In the genomic region with DNA sequence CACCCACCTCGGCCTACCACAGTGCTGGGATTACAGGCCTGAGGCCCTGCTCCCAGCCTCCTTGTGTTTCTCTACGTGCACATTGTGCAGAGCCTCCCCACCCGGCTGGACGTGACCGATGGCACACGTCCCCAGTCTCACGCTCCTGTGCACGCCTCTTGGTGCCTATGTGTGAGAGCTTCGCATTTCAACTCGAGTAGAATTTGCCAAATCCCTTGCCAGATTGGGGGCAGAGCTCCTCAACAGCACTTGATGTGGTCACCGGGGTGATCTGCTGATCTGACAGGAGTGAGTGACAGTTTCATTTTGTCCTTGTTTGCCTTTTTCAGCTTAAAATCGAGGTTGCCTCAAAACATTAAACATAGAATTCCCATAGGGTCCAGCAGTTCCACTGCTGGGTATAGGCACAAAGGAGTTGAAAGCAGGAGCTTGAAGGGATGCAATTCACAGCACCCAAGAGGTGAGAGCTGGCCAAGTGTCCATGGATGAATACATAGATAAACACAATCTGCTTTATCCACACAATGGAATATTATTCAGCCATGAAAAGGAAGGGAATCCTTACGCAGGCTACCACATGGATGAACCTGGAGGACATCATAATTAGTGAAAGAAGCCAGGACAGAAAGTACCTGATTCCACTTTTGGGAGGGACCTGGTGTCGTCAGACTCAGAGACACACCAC, we compare ENCODE assay signal across 19 cellular contexts. TPM values are rescaled to one million over a fixed set of nuclear protein-coding genes. Genes with fewer than 3 reads are reported as not detected.
A peak's percentile ranks its signal among the peaks of the same experiment; 100 is the strongest.
DNase-seq lines count a peak whose midpoint lies in the region; ATAC-seq, FAIRE-seq and TF ChIP-seq lines count a peak whose summit lies in the region.
"Had no signal": no experiment of that assay in that cellular context is flagged by ENCODE, and none has a peak within 500 bp of the region (broad histone marks: within the 10 kb centered on the region; RNA-seq: fewer than 3 reads in every experiment).

No MANE protein-coding gene starts in this region.

- H3K9me3 ChIP-seq in CD4-positive, alpha-beta memory T cell (ENCODE audit: control insufficient read depth in 1 of 2, low read length in 2 of 2), result no peaks in the 10 kb centered on the region
- no peaks in the 10 kb centered on the region for H3K9me3 ChIP-seq in K562 (replicated peaks; ENCODE audit: control insufficient read depth, insufficient read depth, low read depth, low read length)
- H3K9me3 ChIP-seq: gastrocnemius medialis had no signal

- no peaks in the 10 kb centered on the region for H3K36me3 ChIP-seq in CD4-positive, alpha-beta memory T cell (ENCODE audit: insufficient read depth, low read length)
- no peaks in the 10 kb centered on the region for H3K36me3 ChIP-seq in K562 (ENCODE audit: control insufficient read depth, insufficient read depth, low read length)
- H3K36me3 ChIP-seq: gastrocnemius medialis had no signal

- H3K79me2 ChIP-seq in K562 (ENCODE audit: control insufficient read depth, insufficient read depth, low read length), result no peaks in the 10 kb centered on the region

- peak overlapping the region in 1 of 2 experiments; percentile 74; a peak in 1 of 4 replicates for H3K9ac ChIP-seq in K562 (ENCODE audit: insufficient read depth in 1 of 2, low read depth in 2 of 2, low read length in 2 of 2)

- no peak for TF ChIP-seq CTCF in K562 (IDR thresholded peaks at IDR 0.05 in 2 of 3, conservative IDR thresholded peaks at IDR 0.05 in 1 of 3; ENCODE audit: insufficient read depth in 2 of 3, low read depth in 1 of 3, low read length in 3 of 3)

- TF ChIP-seq RAD21 in K562 (CRISPR knock-in tag; conservative IDR thresholded peaks at IDR 0.05 in 1 of 2, IDR thresholded peaks at IDR 0.05 in 1 of 2), result no peak

- CTCF ChIA-PET in CD4-positive, alpha-beta memory T cell (lab: Charles Lee; ENCODE audit: partially characterized antibody), result interaction anchor here (0.9 to 1.4 kb wide), 4 partner anchors 14 to 544 kb away, joined by 3 read pairs; no protein-coding TSS in a partner anchor
- CTCF ChIA-PET in K562 (lab: Yijun Ruan, JAX; ENCODE audit: low intra/inter-chr PET ratio), result interaction anchor here (0.9 kb wide), 1 partner anchor 17 kb away, joined by 3 read pairs; no protein-coding TSS in a partner anchor

- peaks cover 6 to 32% (median 13%) of the 10 kb centered on the region in 4 donors for H3K4me1 Mint-ChIP-seq in CD4-positive, alpha-beta memory T cell

- POLR2A ChIA-PET in CD4-positive, alpha-beta memory T cell (lab: Charles Lee; ENCODE audit: partially characterized antibody), result interaction anchor here (0.7 to 1.5 kb wide), 5 partner anchors 9 to 65 kb away, joined by 3 to 4 read pairs (median 3); partner anchors contain the start of gene HCFC1
- POLR2A ChIA-PET in K562 (lab: Yijun Ruan, JAX), result interaction anchor here (0.6 kb wide), 1 partner anchor 23 kb away, joined by 3 read pairs; no protein-coding TSS in a partner anchor

- no peak overlapping the region for H2AFZ ChIP-seq in K562 (ENCODE audit: low read depth, low read length)

- no peaks in the 10 kb centered on the region for H3K36me3 Mint-ChIP-seq in CD4-positive, alpha-beta memory T cell

- peaks cover 0 to 6% (median 0%) of the 10 kb centered on the region in 8 donors for H3K9me3 Mint-ChIP-seq in CD4-positive, alpha-beta memory T cell
- H3K9me3 Mint-ChIP-seq: HFFc6 had no signal

- BruUV-seq in K562 (replicated peaks; lab: Mats Ljungman, UMichigan), result no TSS peak

- intact Hi-C loops in CD4-positive, alpha-beta memory T cell (cut with micrococcal nuclease), result no loop called here
- intact Hi-C loops in K562 (cut with micrococcal nuclease), result no loop called here

- no peaks in the 10 kb centered on the region for H3K27me3 Mint-ChIP-seq in CD4-positive, alpha-beta memory T cell

- no peak for TF ChIP-seq POLR2A in K562 (conservative IDR thresholded peaks at IDR 0.05)

- no peak for FAIRE-seq in K562 (lab: Jason Lieb, UNC)
- FAIRE-seq: GM18507, kidney had no signal

- no peaks in the 10 kb centered on the region for H3K27me3 ChIP-seq in CD4-positive, alpha-beta memory T cell (ENCODE audit: insufficient read depth, low read length)
- no peaks in the 10 kb centered on the region for H3K27me3 ChIP-seq in K562 (ENCODE audit: control insufficient read depth in 2 of 2, insufficient read depth in 2 of 2, low read length in 2 of 2)
- H3K27me3 ChIP-seq: gastrocnemius medialis had no signal

- peak in 3 of 5 donors; percentile 26 to 31 (median 30) for DNase-seq in CD4-positive, alpha-beta memory T cell
- peak; percentile 38 for DNase-seq in Jurkat, Clone E6-1 (ENCODE audit: low read depth, low spot score)
- no peak for DNase-seq in K562 (ENCODE audit: extremely low read depth in 1 of 4, low spot score in 3 of 4)
- DNase-seq: anterior cingulate cortex; effector CD8-positive, alpha-beta T cell; gastrocnemius medialis; HFFc6; KG1; kidney; mammary epithelial cell; NCI-H187 treated with DMSO at 0.1 percent for 48 hours; NCI-H345; PC-3; SHP77 treated with DMSO at 0.1 percent for 48 hours; trophoblast cell had no signal

- in situ Hi-C loops in K562 (cut with MboI), result no loop called here

- no peak overlapping the region for H3K4me2 ChIP-seq in K562 (ENCODE audit: insufficient read depth, low read length)

- no peak for TF ChIP-seq EP300 in K562 (IDR thresholded peaks at IDR 0.05; ENCODE audit: low read length)

- H3K27ac ChIP-seq in CD4-positive, alpha-beta memory T cell (ENCODE audit: low read depth, low read length), result peak overlapping the region; percentile 35
- no peak overlapping the region for H3K27ac ChIP-seq in K562 (ENCODE audit: extremely low read depth, low read depth, low read length)
- H3K27ac ChIP-seq: gastrocnemius medialis had no signal

- WGBS in K562 (ENCODE audit: insufficient coverage, low coverage, missing lambda C conversion rate), result 82% methylated on average over 11 of the region's 14 CpGs

- no peak overlapping the region for H3K4me3 ChIP-seq in CD4-positive, alpha-beta memory T cell (ENCODE audit: low read length in 2 of 2)
- no peak overlapping the region for H3K4me3 ChIP-seq in Jurkat, Clone E6-1 (ENCODE audit: low read length)
- no peak overlapping the region for H3K4me3 ChIP-seq in K562
- H3K4me3 ChIP-seq: gastrocnemius medialis had no signal

- H3K9me1 ChIP-seq in K562 (ENCODE audit: control insufficient read depth, insufficient read depth, low read length), result peaks cover 3% of the 10 kb centered on the region

- peak overlapping the region; percentile 68 to 93 (median 85) for H3K27ac Mint-ChIP-seq in CD4-positive, alpha-beta memory T cell
- H3K27ac Mint-ChIP-seq: HFFc6 had no signal

- ATAC-seq in K562 (no peak), GM18511 (IDR thresholded peaks at IDR 0.05; ENCODE audit: unreplicated experiment) (no peak), HG03159 (IDR thresholded peaks at IDR 0.05; ENCODE audit: unreplicated experiment) (no peak)
- ATAC-seq: esophagus mucosa, gastrocnemius medialis, PC-3 had no signal

- no peaks in the 10 kb centered on the region for H4K20me1 ChIP-seq in K562 (replicated peaks; ENCODE audit: control insufficient read depth, insufficient read depth, low read length)

- peaks cover 28% of the 10 kb centered on the region for H3K4me1 ChIP-seq in CD4-positive, alpha-beta memory T cell (ENCODE audit: insufficient read depth, low read length)
- H3K4me1 ChIP-seq in K562 (replicated peaks in 1 of 2; ENCODE audit: control insufficient read depth in 2 of 2, insufficient read depth in 2 of 2, low read length in 2 of 2), result peaks cover 3 to 27% of the 10 kb centered on the region in 2 experiments
- H3K4me1 ChIP-seq: gastrocnemius medialis had no signal

- peak overlapping the region in 6 of 8 donors; percentile 53 to 82 (median 69) for H3K4me3 Mint-ChIP-seq in CD4-positive, alpha-beta memory T cell
- H3K4me3 Mint-ChIP-seq: HFFc6 had no signal

RNA-seq across cellular contexts. Expression of gene TMEM187, which starts 17.6 kb away (rescaled TPM):
- total RNA-seq in CD4-positive, alpha-beta memory T cell, result 10 to 100 TPM; 12.8 to 14.9 TPM
- 10 to 100 TPM; 10.4 to 23.8 TPM for polyA plus RNA-seq in CD4-positive, alpha-beta memory T cell
- polyA plus RNA-seq in Jurkat, Clone E6-1 (2012; ENCODE audit: insufficient read depth, insufficient read length), result 13.9 TPM
- total RNA-seq in K562 (2011; cell fraction: chromatin; rRNA removed; ENCODE audit: low replicate concordance), result 4.7 and 15.6 TPM in 2 replicates
- 17.4 and 21.8 TPM in 2 replicates for total RNA-seq in K562 (2011; cell fraction: nucleolus; rRNA removed)
- 9.3 and 9.5 TPM in 2 replicates for total RNA-seq in K562 (2011; cell fraction: nucleoplasm; rRNA removed)
- total RNA-seq in K562 (2014; rRNA removed), result 3.3 and 5.1 TPM in 2 replicates
- total RNA-seq in K562 (2014; rRNA removed; fragmentation: Illumina TruSeq; extraction: Trizol), result 0.93 and 1.2 TPM in 2 replicates
- total RNA-seq in K562 (2015; rRNA removed; fragmentation: Illumina TruSeq; extraction: Trizol), result 1.1 and 1.6 TPM in 2 replicates
- 6.4 and 8.5 TPM in 2 replicates for total RNA-seq in K562 (2021)
- 5.6 and 8.1 TPM in 2 replicates for polyA plus RNA-seq in K562 (2011; rRNA removed)
- 12.5 and 24.6 TPM in 2 replicates for polyA plus RNA-seq in K562 (2011; cell fraction: cytosol; rRNA removed)
- 6.3 and 6.4 TPM in 2 replicates for polyA plus RNA-seq in K562 (2011; cell fraction: nucleus; rRNA removed)
- 3.9 and 12.2 TPM in 2 replicates for polyA plus RNA-seq in K562 (2012)
- 1.2 and 2.0 TPM in 2 replicates for polyA plus RNA-seq in K562 (2014; fragmentation: Illumina TruSeq; extraction: Trizol)
- polyA plus RNA-seq in K562 (2014; fragmentation: Nextera tagmentation; extraction: Ambion mirVana), result 1 to 10 TPM in 1 of 2 experiments, under 1 TPM in 1; 0.13 to 1.1 TPM
- polyA plus RNA-seq in K562 (2014; rRNA removed), result 4.0 TPM in 2 replicates
- polyA minus RNA-seq in K562 (2011; rRNA and poly(A)+ RNA removed), result 3.7 and 4.9 TPM in 2 replicates
- 5.6 and 6.4 TPM in 2 replicates for polyA minus RNA-seq in K562 (2011; cell fraction: cytosol; rRNA and poly(A)+ RNA removed)
- 1.3 and 1.8 TPM in 2 replicates for polyA minus RNA-seq in K562 (2011; cell fraction: nucleus; rRNA and poly(A)+ RNA removed)

RNA-seq across cellular contexts. Expression of gene HCFC1, which starts 18.5 kb away (rescaled TPM):
- total RNA-seq in CD4-positive, alpha-beta memory T cell, result 10 to 100 TPM; 52.6 to 53.4 TPM
- 10 to 100 TPM in 1 of 2 donors, 1 to 10 TPM in 1; 1.6 to 14.9 TPM for polyA plus RNA-seq in CD4-positive, alpha-beta memory T cell
- polyA plus RNA-seq in Jurkat, Clone E6-1 (2012; ENCODE audit: insufficient read depth, insufficient read length), result 43.2 TPM
- total RNA-seq in K562 (2011; cell fraction: chromatin; rRNA removed; ENCODE audit: low replicate concordance), result 39.3 and 72.5 TPM in 2 replicates
- total RNA-seq in K562 (2011; cell fraction: nucleolus; rRNA removed), result 41.0 and 46.2 TPM in 2 replicates
- 38.1 and 43.2 TPM in 2 replicates for total RNA-seq in K562 (2011; cell fraction: nucleoplasm; rRNA removed)
- total RNA-seq in K562 (2014; rRNA removed), result 39.2 and 59.3 TPM in 2 replicates
- 9.1 and 10.3 TPM in 2 replicates for total RNA-seq in K562 (2014; rRNA removed; fragmentation: Illumina TruSeq; extraction: Trizol)
- total RNA-seq in K562 (2015; rRNA removed; fragmentation: Illumina TruSeq; extraction: Trizol), result 17.1 and 23.4 TPM in 2 replicates
- total RNA-seq in K562 (2021), result 121 and 133 TPM in 2 replicates
- polyA plus RNA-seq in K562 (2011; rRNA removed), result 5.9 and 8.7 TPM in 2 replicates
- 11.3 and 17.7 TPM in 2 replicates for polyA plus RNA-seq in K562 (2011; cell fraction: cytosol; rRNA removed)
- polyA plus RNA-seq in K562 (2011; cell fraction: nucleus; rRNA removed), result 39.1 and 51.6 TPM in 2 replicates
- 37.4 and 57.1 TPM in 2 replicates for polyA plus RNA-seq in K562 (2012)
- polyA plus RNA-seq in K562 (2014; fragmentation: Illumina TruSeq; extraction: Trizol), result 45.3 and 68.0 TPM in 2 replicates
- 10 to 100 TPM in 1 of 2 experiments, 1 to 10 TPM in 1; 2.8 to 10.5 TPM for polyA plus RNA-seq in K562 (2014; fragmentation: Nextera tagmentation; extraction: Ambion mirVana)
- 44.8 and 45.2 TPM in 2 replicates for polyA plus RNA-seq in K562 (2014; rRNA removed)
- 4.5 and 6.6 TPM in 2 replicates for polyA minus RNA-seq in K562 (2011; rRNA and poly(A)+ RNA removed)
- polyA minus RNA-seq in K562 (2011; cell fraction: cytosol; rRNA and poly(A)+ RNA removed), result 55.8 and 74.4 TPM in 2 replicates
- polyA minus RNA-seq in K562 (2011; cell fraction: nucleus; rRNA and poly(A)+ RNA removed), result 14.8 and 15.6 TPM in 2 replicates

RNA-seq across cellular contexts. Expression of gene IRAK1, which starts 29.6 kb away (rescaled TPM):
- total RNA-seq in CD4-positive, alpha-beta memory T cell, result 10 to 100 TPM; 66.9 to 74.5 TPM
- 10 to 100 TPM; 38.1 to 64.5 TPM for polyA plus RNA-seq in CD4-positive, alpha-beta memory T cell
- 91.1 TPM for polyA plus RNA-seq in Jurkat, Clone E6-1 (2012; ENCODE audit: insufficient read depth, insufficient read length)
- total RNA-seq in K562 (2011; cell fraction: chromatin; rRNA removed; ENCODE audit: low replicate concordance), result 92.6 and 283 TPM in 2 replicates
- 241 and 247 TPM in 2 replicates for total RNA-seq in K562 (2011; cell fraction: nucleolus; rRNA removed)
- 125 and 132 TPM in 2 replicates for total RNA-seq in K562 (2011; cell fraction: nucleoplasm; rRNA removed)
- 220 and 274 TPM in 2 replicates for total RNA-seq in K562 (2014; rRNA removed)
- total RNA-seq in K562 (2014; rRNA removed; fragmentation: Illumina TruSeq; extraction: Trizol), result 52.2 and 68.1 TPM in 2 replicates
- total RNA-seq in K562 (2015; rRNA removed; fragmentation: Illumina TruSeq; extraction: Trizol), result 138 and 144 TPM in 2 replicates
- 260 and 261 TPM in 2 replicates for total RNA-seq in K562 (2021)
- 91.6 and 104 TPM in 2 replicates for polyA plus RNA-seq in K562 (2011; rRNA removed)
- polyA plus RNA-seq in K562 (2011; cell fraction: cytosol; rRNA removed), result 93.8 and 232 TPM in 2 replicates
- polyA plus RNA-seq in K562 (2011; cell fraction: nucleus; rRNA removed), result 88.5 and 119 TPM in 2 replicates
- 223 and 331 TPM in 2 replicates for polyA plus RNA-seq in K562 (2012)
- 78.9 and 128 TPM in 2 replicates for polyA plus RNA-seq in K562 (2014; fragmentation: Illumina TruSeq; extraction: Trizol)
- 10 to 100 TPM; 11.6 to 16.1 TPM for polyA plus RNA-seq in K562 (2014; fragmentation: Nextera tagmentation; extraction: Ambion mirVana)
- 177 and 184 TPM in 2 replicates for polyA plus RNA-seq in K562 (2014; rRNA removed)
- 49.2 and 97.3 TPM in 2 replicates for polyA minus RNA-seq in K562 (2011; rRNA and poly(A)+ RNA removed)
- 145 and 167 TPM in 2 replicates for polyA minus RNA-seq in K562 (2011; cell fraction: cytosol; rRNA and poly(A)+ RNA removed)
- polyA minus RNA-seq in K562 (2011; cell fraction: nucleus; rRNA and poly(A)+ RNA removed), result 49.9 and 54.3 TPM in 2 replicates

RNA-seq across cellular contexts. Expression of gene RENBP, which starts 45.7 kb away (rescaled TPM):
- total RNA-seq in CD4-positive, alpha-beta memory T cell, result 10 to 100 TPM; 17.2 to 21.3 TPM
- polyA plus RNA-seq in CD4-positive, alpha-beta memory T cell, result under 1 TPM in 1 of 2 donors, not detected in 1; 0.65 TPM
- polyA plus RNA-seq in Jurkat, Clone E6-1 (2012; ENCODE audit: insufficient read depth, insufficient read length), result not detected
- 14.9 and 45.4 TPM in 2 replicates for total RNA-seq in K562 (2011; cell fraction: chromatin; rRNA removed; ENCODE audit: low replicate concordance)
- 31.0 and 32.8 TPM in 2 replicates for total RNA-seq in K562 (2011; cell fraction: nucleolus; rRNA removed)
- total RNA-seq in K562 (2011; cell fraction: nucleoplasm; rRNA removed), result 15.7 and 24.1 TPM in 2 replicates
- total RNA-seq in K562 (2014; rRNA removed) (8.4 and 9.5 TPM in 2 replicates), K562 (2014; rRNA removed; fragmentation: Illumina TruSeq; extraction: Trizol) (2.7 and 4.0 TPM in 2 replicates), K562 (2015; rRNA removed; fragmentation: Illumina TruSeq; extraction: Trizol) (12.3 and 13.4 TPM in 2 replicates), K562 (2021) (9.6 and 14.8 TPM in 2 replicates)
- polyA plus RNA-seq in K562 (2011; rRNA removed) (12.7 and 16.4 TPM in 2 replicates), K562 (2014; fragmentation: Illumina TruSeq; extraction: Trizol) (5.6 and 7.3 TPM in 2 replicates), K562 (2014; fragmentation: Nextera tagmentation; extraction: Ambion mirVana) (under 1 TPM in 1 of 2 experiments, not detected in 1; 0.07 TPM), K562 (2014; rRNA removed) (11.1 and 11.6 TPM in 2 replicates)
- 21.2 and 25.6 TPM in 2 replicates for polyA plus RNA-seq in K562 (2011; cell fraction: cytosol; rRNA removed)
- 48.7 and 48.8 TPM in 2 replicates for polyA plus RNA-seq in K562 (2011; cell fraction: nucleus; rRNA removed)
- polyA plus RNA-seq in K562 (2012), result 24.3 and 60.0 TPM in 2 replicates
- polyA minus RNA-seq in K562 (2011; rRNA and poly(A)+ RNA removed), result 5.5 and 12.0 TPM in 2 replicates
- 7.0 and 13.6 TPM in 2 replicates for polyA minus RNA-seq in K562 (2011; cell fraction: cytosol; rRNA and poly(A)+ RNA removed)
- polyA minus RNA-seq in K562 (2011; cell fraction: nucleus; rRNA and poly(A)+ RNA removed), result 9.8 and 16.1 TPM in 2 replicates
- total RNA-seq: mammary epithelial cell, PC-3 had no signal
- polyA plus RNA-seq: mammary epithelial cell had no signal

RNA-seq across cellular contexts. Expression of gene NAA10, which starts 55.3 kb away (rescaled TPM):
- total RNA-seq in CD4-positive, alpha-beta memory T cell, result 10 to 100 TPM; 88.9 to 94.9 TPM
- polyA plus RNA-seq in CD4-positive, alpha-beta memory T cell, result 10 to 100 TPM; 57.6 to 96.3 TPM
- polyA plus RNA-seq in Jurkat, Clone E6-1 (2012; ENCODE audit: insufficient read depth, insufficient read length), result 188 TPM
- total RNA-seq in K562 (2011; cell fraction: chromatin; rRNA removed; ENCODE audit: low replicate concordance), result 126 and 302 TPM in 2 replicates
- total RNA-seq in K562 (2011; cell fraction: nucleolus; rRNA removed), result 207 and 213 TPM in 2 replicates
- 179 and 187 TPM in 2 replicates for total RNA-seq in K562 (2011; cell fraction: nucleoplasm; rRNA removed)
- total RNA-seq in K562 (2014; rRNA removed), result 152 and 196 TPM in 2 replicates
- 101 and 103 TPM in 2 replicates for total RNA-seq in K562 (2014; rRNA removed; fragmentation: Illumina TruSeq; extraction: Trizol)
- 134 and 146 TPM in 2 replicates for total RNA-seq in K562 (2015; rRNA removed; fragmentation: Illumina TruSeq; extraction: Trizol)
- total RNA-seq in K562 (2021), result 226 and 231 TPM in 2 replicates
- polyA plus RNA-seq in K562 (2011; rRNA removed), result 105 and 117 TPM in 2 replicates
- polyA plus RNA-seq in K562 (2011; cell fraction: cytosol; rRNA removed), result 174 and 276 TPM in 2 replicates
- 211 and 324 TPM in 2 replicates for polyA plus RNA-seq in K562 (2011; cell fraction: nucleus; rRNA removed)
- 177 and 213 TPM in 2 replicates for polyA plus RNA-seq in K562 (2012)
- polyA plus RNA-seq in K562 (2014; fragmentation: Illumina TruSeq; extraction: Trizol), result 192 and 229 TPM in 2 replicates
- 10 to 100 TPM; 11.1 to 26.5 TPM for polyA plus RNA-seq in K562 (2014; fragmentation: Nextera tagmentation; extraction: Ambion mirVana)
- polyA plus RNA-seq in K562 (2014; rRNA removed), result 250 and 277 TPM in 2 replicates
- polyA minus RNA-seq in K562 (2011; rRNA and poly(A)+ RNA removed), result 45.9 and 88.5 TPM in 2 replicates
- polyA minus RNA-seq in K562 (2011; cell fraction: cytosol; rRNA and poly(A)+ RNA removed), result 72.1 and 79.8 TPM in 2 replicates
- 70.5 and 80.1 TPM in 2 replicates for polyA minus RNA-seq in K562 (2011; cell fraction: nucleus; rRNA and poly(A)+ RNA removed)

Comparison
In these comparisons a context has a peak if more than half of its experiments do, and no peak if none do; other contexts are left out.
1. DNase-seq: peak in CD4-positive, alpha-beta memory T cell (3 of 5) and Jurkat, Clone E6-1 (single experiment); none in K562 (0 of 4).